8 cellular contexts compared by ENCODE assay signal in genomic region chr4:152454398-152455011, GRCh38.
DNase-seq lines count a peak whose midpoint lies in the region; TF ChIP-seq lines count a peak whose summit lies in the region.

No MANE protein-coding gene starts in this region.

- H3K4me3 ChIP-seq in brain microvascular endothelial cell (ENCODE audit: low read depth, low read length), result no peak overlapping the region

- peak; percentile 42 for TF ChIP-seq CTCF in brain microvascular endothelial cell (IDR thresholded peaks at IDR 0.05; ENCODE audit: low read depth, low read length, missing control alignments)

- H3K36me3 ChIP-seq in brain microvascular endothelial cell (replicated peaks), result no peaks in the 10 kb centered on the region

- H3K27me3 ChIP-seq in brain microvascular endothelial cell (replicated peaks), result no peaks in the 10 kb centered on the region

- DNase-seq in GM03348 (ENCODE audit: low spot score) (peak; percentile 60), NAMALWA (ENCODE audit: low spot score) (peak; percentile 60), brain microvascular endothelial cell (no peak), lung microvascular endothelial cell (ENCODE audit: low read depth in 2 of 2) (peak; percentile 43 to 48), GM19240 (ENCODE audit: insufficient read length, low spot score) (no peak), NCI-H2081 treated with DMSO at 0.1 percent for 48 hours (lab: John Stamatoyannopoulos, UW) (no peak), NCI-H1930 (lab: John Stamatoyannopoulos, UW) (no peak)
- no peak for DNase-seq in activated CD4-positive, alpha-beta T cell treated with anti-CD3 and anti-CD28 coated beads, Interleukin-2, amount 50 U/mL, for 48 hours

- H3K27ac ChIP-seq in brain microvascular endothelial cell, result no peak overlapping the region

- in situ Hi-C loops in brain microvascular endothelial cell (cut with HindIII; ENCODE audit: low pct_ligation_motif_present, low sequenced_read_pairs), result no loop called here

Comparison
In these comparisons a context has a peak if more than half of its experiments do, and no peak if none do; other contexts are left out.
1. DNase-seq: peak in GM03348 (single experiment), NAMALWA (single experiment) and lung microvascular endothelial cell (2 of 2); none in brain microvascular endothelial cell (single experiment), GM19240 (single experiment), NCI-H2081 treated with DMSO at 0.1 percent for 48 hours (single experiment), NCI-H1930 (0 of 2) and activated CD4-positive, alpha-beta T cell treated with anti-CD3 and anti-CD28 coated beads, Interleukin-2, amount 50 U/mL, for 48 hours (0 of 2).